15 cellular contexts compared by ENCODE assay signal in genomic region chr1:67274623-67275325, GRCh38. TPM values are rescaled to one million over a fixed set of nuclear protein-coding genes. Genes with fewer than 3 reads are reported as not detected.
A peak's percentile ranks its signal among the peaks of the same experiment; 100 is the strongest.
DNase-seq lines count a peak whose midpoint lies in the region; ATAC-seq lines count a peak whose summit lies in the region.
"Had no signal": no experiment of that assay in that cellular context is flagged by ENCODE, and none has a peak within 500 bp of the region (broad histone marks: within the 10 kb centered on the region; RNA-seq: fewer than 3 reads in every experiment).

No MANE protein-coding gene starts in this region.

- peaks cover 21% of the 10 kb centered on the region for H3K9me3 Mint-ChIP-seq in activated CD8-positive, alpha-beta memory T cell treated with anti-CD3 and anti-CD28 coated beads, Interleukin-2, amount 10 ng/mL, durations not matched to agents 7 days and 5 days (ENCODE audit: low read depth)
- peaks cover 22% of the 10 kb centered on the region for H3K9me3 Mint-ChIP-seq in natural killer cell treated with Interleukin-12 subunit alpha and Interleukin-12 subunit beta and Interleukin-15 and Interleukin-18, amount 100 ng/mL, for 72 hours

- no peak overlapping the region for H3K4me3 Mint-ChIP-seq in activated CD8-positive, alpha-beta memory T cell treated with anti-CD3 and anti-CD28 coated beads, Interleukin-2, amount 10 ng/mL, durations not matched to agents 7 days and 5 days
- H3K4me3 Mint-ChIP-seq in natural killer cell treated with Interleukin-12 subunit alpha and Interleukin-12 subunit beta and Interleukin-15 and Interleukin-18, amount 100 ng/mL, for 72 hours, result peak overlapping the region; percentile 60

- ATAC-seq in activated CD8-positive, alpha-beta memory T cell treated with anti-CD3 and anti-CD28 coated beads, Interleukin-2, amount 10 ng/mL, durations not matched to agents 7 days and 5 days, result peak; percentile 93
- ATAC-seq in GM21717 (IDR thresholded peaks at IDR 0.05; ENCODE audit: unreplicated experiment) (peak; percentile 93), HG03565 (IDR thresholded peaks at IDR 0.05; ENCODE audit: unreplicated experiment) (peak; percentile 94), HG02840 (IDR thresholded peaks at IDR 0.05; ENCODE audit: low FRiP score, unreplicated experiment) (no peak)
- ATAC-seq in natural killer cell treated with Interleukin-12 subunit alpha and Interleukin-12 subunit beta and Interleukin-15 and Interleukin-18, amount 100 ng/mL, for 72 hours, result peak; percentile 95 to 97
- ATAC-seq: foreskin keratinocyte, right cardiac atrium had no signal

- peak; percentile 46 for DNase-seq in activated CD8-positive, alpha-beta memory T cell treated with anti-CD3 and anti-CD28 coated beads, Interleukin-2, amount 10 ng/mL, durations not matched to agents 7 days and 5 days
- DNase-seq in activated CD8-positive, alpha-beta memory T cell treated with anti-CD3 and anti-CD28 coated beads, Interleukin-2, amount 50 U/mL, for 4 hours, result no peak
- DNase-seq in natural killer cell treated with Interleukin-12 subunit alpha and Interleukin-12 subunit beta and Interleukin-15 and Interleukin-18, amount 100 ng/mL, for 72 hours (ENCODE audit: low spot score), result peak; percentile 72
- no peak for DNase-seq in pons (ENCODE audit: low spot score)
- no peak for DNase-seq in Ammon's horn (ENCODE audit: low spot score)
- DNase-seq: amniotic stem cell, DMS153, foreskin keratinocyte, NCI-H524 treated with DMSO at 0.1 percent for 48 hours, right cardiac atrium, transverse colon had no signal

- H3K36me3 Mint-ChIP-seq in activated CD8-positive, alpha-beta memory T cell treated with anti-CD3 and anti-CD28 coated beads, Interleukin-2, amount 10 ng/mL, durations not matched to agents 7 days and 5 days, result peaks cover 28% of the 10 kb centered on the region
- H3K36me3 Mint-ChIP-seq in natural killer cell treated with Interleukin-12 subunit alpha and Interleukin-12 subunit beta and Interleukin-15 and Interleukin-18, amount 100 ng/mL, for 72 hours, result peaks cover 64% of the 10 kb centered on the region

- CTCF ChIA-PET in activated CD8-positive, alpha-beta memory T cell treated with anti-CD3 and anti-CD28 coated beads, Interleukin-2, amount 10 ng/mL, durations not matched to agents 7 days and 5 days (lab: Charles Lee), result interaction anchor here (0.5 to 1.4 kb wide), 4 partner anchors 10 to 263 kb away, joined by 3 to 5 read pairs (median 4); no protein-coding TSS in a partner anchor

- no peaks in the 10 kb centered on the region for H3K27me3 Mint-ChIP-seq in activated CD8-positive, alpha-beta memory T cell treated with anti-CD3 and anti-CD28 coated beads, Interleukin-2, amount 10 ng/mL, durations not matched to agents 7 days and 5 days
- no peaks in the 10 kb centered on the region for H3K27me3 Mint-ChIP-seq in natural killer cell treated with Interleukin-12 subunit alpha and Interleukin-12 subunit beta and Interleukin-15 and Interleukin-18, amount 100 ng/mL, for 72 hours

- peak overlapping the region; percentile 34 for H3K27ac Mint-ChIP-seq in activated CD8-positive, alpha-beta memory T cell treated with anti-CD3 and anti-CD28 coated beads, Interleukin-2, amount 10 ng/mL, durations not matched to agents 7 days and 5 days
- peak overlapping the region; percentile 87 to 95 for H3K27ac Mint-ChIP-seq in natural killer cell treated with Interleukin-12 subunit alpha and Interleukin-12 subunit beta and Interleukin-15 and Interleukin-18, amount 100 ng/mL, for 72 hours

- H3K4me1 Mint-ChIP-seq in activated CD8-positive, alpha-beta memory T cell treated with anti-CD3 and anti-CD28 coated beads, Interleukin-2, amount 10 ng/mL, durations not matched to agents 7 days and 5 days, result peaks cover 22% of the 10 kb centered on the region
- H3K4me1 Mint-ChIP-seq in natural killer cell treated with Interleukin-12 subunit alpha and Interleukin-12 subunit beta and Interleukin-15 and Interleukin-18, amount 100 ng/mL, for 72 hours (ENCODE audit: low read depth in 2 of 2), result peaks cover 65 to 68% of the 10 kb centered on the region in 2 donors

RNA-seq across cellular contexts. Expression of gene IL12RB2, which starts 32.9 kb away (rescaled TPM):
- 10 to 100 TPM; 23.8 to 54.0 TPM for total RNA-seq in activated CD8-positive, alpha-beta memory T cell treated with anti-CD3 and anti-CD28 coated beads, Interleukin-2, amount 10 ng/mL, durations not matched to agents 7 days and 5 days
- 100 to 1,000 TPM; 265 to 317 TPM for total RNA-seq in natural killer cell treated with Interleukin-12 subunit alpha and Interleukin-12 subunit beta and Interleukin-15 and Interleukin-18, amount 100 ng/mL, for 72 hours
- total RNA-seq: dermis microvascular lymphatic vessel endothelial cell had no signal

Comparison
In these comparisons a context has a peak if more than half of its experiments do, and no peak if none do; other contexts are left out.
1. DNase-seq: peak in activated CD8-positive, alpha-beta memory T cell treated with anti-CD3 and anti-CD28 coated beads, Interleukin-2, amount 10 ng/mL, durations not matched to agents 7 days and 5 days (single experiment) and natural killer cell treated with Interleukin-12 subunit alpha and Interleukin-12 subunit beta and Interleukin-15 and Interleukin-18, amount 100 ng/mL, for 72 hours (single experiment); none in activated CD8-positive, alpha-beta memory T cell treated with anti-CD3 and anti-CD28 coated beads, Interleukin-2, amount 50 U/mL, for 4 hours (single experiment), pons (single experiment) and Ammon's horn (single experiment).
2. RNA of gene IL12RB2, which starts 32.9 kb away (total RNA-seq): 265 to 317 TPM in natural killer cell treated with Interleukin-12 subunit alpha and Interleukin-12 subunit beta and Interleukin-15 and Interleukin-18, amount 100 ng/mL, for 72 hours; 23.8 to 54.0 TPM in activated CD8-positive, alpha-beta memory T cell treated with anti-CD3 and anti-CD28 coated beads, Interleukin-2, amount 10 ng/mL, durations not matched to agents 7 days and 5 days; every median in the first group is over 4 times any median in the second.